In genomic region chr2:191274404-191274803, GRCh38 we compare ENCODE assay signal across 14 cellular contexts. TPM values are rescaled to one million over a fixed set of nuclear protein-coding genes. Genes with fewer than 3 reads are reported as not detected.
DNase-seq lines count a peak whose midpoint lies in the region; ATAC-seq and TF ChIP-seq lines count a peak whose summit lies in the region.
"Had no signal": no experiment of that assay in that cellular context is flagged by ENCODE, and none has a peak within 500 bp of the region (broad histone marks: within the 10 kb centered on the region; RNA-seq: fewer than 3 reads in every experiment).

No MANE protein-coding gene starts in this region.

- no peaks in the 10 kb centered on the region for H3K27me3 ChIP-seq in HAP-1 (ENCODE audit: low read depth)
- no peaks in the 10 kb centered on the region for H3K27me3 ChIP-seq in brain microvascular endothelial cell (replicated peaks)

- no peaks in the 10 kb centered on the region for H3K36me3 ChIP-seq in HAP-1 (replicated peaks)
- H3K36me3 ChIP-seq in brain microvascular endothelial cell (replicated peaks), result peaks cover 6% of the 10 kb centered on the region

- H3K4me3 ChIP-seq in HAP-1 (no peak overlapping the region), brain microvascular endothelial cell (ENCODE audit: low read depth, low read length) (no peak overlapping the region)

- H3K9me3 ChIP-seq in HAP-1, result no peaks in the 10 kb centered on the region

- intact Hi-C loops in left colon (cut with DNase I, micrococcal nuclease), result no loop called here

- H3K27ac ChIP-seq in brain microvascular endothelial cell, result no peak overlapping the region
- H3K27ac ChIP-seq: VCaP had no signal

- in situ Hi-C loops in HAP-1 (cut with MboI; ENCODE audit: low sequenced_read_pairs) (no loop called here), brain microvascular endothelial cell (cut with HindIII; ENCODE audit: low pct_ligation_motif_present, low sequenced_read_pairs) (no loop called here)

- TF ChIP-seq POLR2A in GM18505 (IDR thresholded peaks at IDR 0.05; ENCODE audit: borderline replicate concordance, extremely low read depth, insufficient read depth, insufficient read length), result no peak

- peak; percentile 62 for ATAC-seq in GM18505 (IDR thresholded peaks at IDR 0.05; ENCODE audit: unreplicated experiment)
- ATAC-seq in left colon, result peak; percentile 68
- ATAC-seq in HG03521 (IDR thresholded peaks at IDR 0.05; ENCODE audit: unreplicated experiment), result no peak
- ATAC-seq: left ventricle myocardium superior, natural killer cell, SK-N-SH treated with all-trans-retinoic acid at 6 μM for 48 hours had no signal

- TF ChIP-seq CTCF in brain microvascular endothelial cell (IDR thresholded peaks at IDR 0.05; ENCODE audit: low read depth, low read length, missing control alignments), result no peak

- H3K4me1 ChIP-seq in HAP-1, result peaks cover 23% of the 10 kb centered on the region

- DNase-seq in HAP-1 (ENCODE audit: low spot score in 2 of 2) (peak; percentile 29 to 37), NCI-H69 (lab: John Stamatoyannopoulos, UW) (peak; percentile 48), left colon (no peak), brain microvascular endothelial cell (no peak), GM03348 (ENCODE audit: low spot score) (no peak), NCI-H1436 treated with DMSO at 0.1 percent for 48 hours (lab: John Stamatoyannopoulos, UW) (no peak)
- DNase-seq: activated gamma-delta T cell treated with Interleukin-2 at 50 U/mL for 16 hours, left ventricle myocardium superior, natural killer cell, NCI-H187 had no signal

RNA-seq across cellular contexts. Expression of gene MYO1B, which starts 29.2 kb away (rescaled TPM):
- 10 to 100 TPM; 62.1 to 63.2 TPM for total RNA-seq in left colon

Comparison
In these comparisons a context has a peak if more than half of its experiments do, and no peak if none do; other contexts are left out.
1. DNase-seq: peak in HAP-1 (2 of 2) and NCI-H69 (single experiment); none in left colon (0 of 2), brain microvascular endothelial cell (single experiment), GM03348 (single experiment) and NCI-H1436 treated with DMSO at 0.1 percent for 48 hours (single experiment).